1 cellular context compared by ENCODE assay signal in the genomic region with DNA sequence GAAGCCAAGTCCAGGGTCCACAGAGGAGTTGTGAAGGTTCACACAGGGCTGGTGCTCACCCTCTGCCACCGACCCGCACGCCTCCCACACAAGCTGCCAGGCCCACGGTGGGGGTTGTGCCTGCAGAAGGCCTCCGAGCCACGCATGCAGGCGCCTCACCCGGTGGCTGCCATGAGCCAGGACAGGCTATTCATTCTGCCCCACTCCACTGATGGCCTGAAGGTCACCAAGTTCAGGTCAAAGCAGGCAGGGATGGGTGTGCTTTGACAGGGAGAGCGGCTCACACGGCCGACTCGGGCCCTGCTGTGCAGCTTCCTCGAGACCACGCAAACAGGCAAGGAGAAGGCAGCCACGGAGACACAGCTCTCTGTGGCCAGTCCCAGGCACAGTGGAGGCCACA.
TF ChIP-seq lines count a peak whose summit lies in the region.

No MANE protein-coding gene starts in this region.

TF ChIP-seq in H1, 55 proteins besides CTCF, POLR2A, EP300 and RAD21:
- TF ChIP-seq POLR2AphosphoS5 (IDR thresholded peaks at IDR 0.05; ENCODE audit: low read depth, low read length), result no peak
- TF ChIP-seq PHF8 (conservative IDR thresholded peaks at IDR 0.05; ENCODE audit: low read depth, low read length), result no peak
- TF ChIP-seq ATF2 (IDR thresholded peaks at IDR 0.05; ENCODE audit: low read length), result no peak
- no peak for TF ChIP-seq SIX5 (IDR thresholded peaks at IDR 0.05; ENCODE audit: low read depth, low read length)
- TF ChIP-seq EZH2 (IDR thresholded peaks at IDR 0.05; ENCODE audit: low read depth, low read length, severe bottlenecking), result no peak
- TF ChIP-seq BACH1 (IDR thresholded peaks at IDR 0.05; ENCODE audit: low read length), result no peak
- no peak for TF ChIP-seq SP4 (IDR thresholded peaks at IDR 0.05; ENCODE audit: low read length)
- TF ChIP-seq, protein P1, sequence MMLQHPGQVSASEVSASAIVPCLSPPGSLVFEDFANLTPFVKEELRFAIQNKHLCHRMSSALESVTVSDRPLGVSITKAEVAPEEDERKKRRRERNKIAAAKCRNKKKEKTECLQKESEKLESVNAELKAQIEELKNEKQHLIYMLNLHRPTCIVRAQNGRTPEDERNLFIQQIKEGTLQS (IDR thresholded peaks at IDR 0.05; ENCODE audit: insufficient read depth, low read depth, low read length), result no peak
- TF ChIP-seq TAF1 (IDR thresholded peaks at IDR 0.05; ENCODE audit: low read depth, low read length), result no peak
- TF ChIP-seq CHD1 (IDR thresholded peaks at IDR 0.05; ENCODE audit: low read depth, low read length), result no peak
- TF ChIP-seq CHD2 (IDR thresholded peaks at IDR 0.05; ENCODE audit: low read length), result no peak
- TF ChIP-seq JUND (IDR thresholded peaks at IDR 0.05; ENCODE audit: low read length), result no peak
